Comparison of ENCODE assay signal across 5 cellular contexts in the genomic region with DNA sequence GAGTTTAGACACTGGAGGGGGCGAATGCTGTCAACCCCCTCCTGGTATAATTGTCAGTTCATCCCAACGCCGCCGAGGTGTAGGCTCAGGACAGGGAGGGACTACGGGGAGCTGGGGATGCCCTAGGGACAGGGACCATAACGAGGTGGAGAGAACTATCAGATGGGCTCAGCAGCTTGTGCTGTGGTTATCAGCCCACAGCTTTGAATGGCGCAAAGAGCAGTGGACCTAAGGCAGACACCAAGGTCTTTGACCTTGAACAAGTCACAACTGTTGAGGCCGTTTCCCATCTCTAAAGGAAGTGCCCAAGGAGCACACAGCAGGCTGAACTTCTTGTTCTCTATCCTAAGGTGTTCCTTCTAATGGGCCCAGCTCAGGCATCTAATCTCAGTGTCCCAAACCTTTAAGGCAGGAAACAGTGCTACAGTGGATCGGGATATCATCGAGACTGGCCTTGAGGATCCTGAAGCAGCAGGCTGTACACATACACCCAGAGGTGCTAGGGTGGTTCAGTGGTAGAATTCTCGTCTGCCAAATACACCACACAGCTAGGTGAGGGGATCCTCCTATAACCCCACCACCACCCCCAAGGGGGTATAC. TPM values are rescaled to one million over a fixed set of nuclear protein-coding genes. Genes with fewer than 3 reads are reported as not detected.
DNase-seq lines count a peak whose midpoint lies in the region; TF ChIP-seq lines count a peak whose summit lies in the region.

No MANE protein-coding gene starts in this region.

- peaks cover 12% of the 10 kb centered on the region for H3F3A ChIP-seq in Loucy (ENCODE audit: low read depth)

- H3K36me3 ChIP-seq in Loucy (ENCODE audit: insufficient read depth, low read length), result peaks cover 41% of the 10 kb centered on the region; the same call in 1 of the 2 replicates
- peaks cover 13 to 18% of the 10 kb centered on the region in 2 donors for H3K36me3 ChIP-seq in prostate gland

- WGBS in prostate gland, result 23% methylated on average over 11 of the region's 11 CpGs

- peaks cover 63% of the 10 kb centered on the region for H3K79me2 ChIP-seq in Loucy (ENCODE audit: insufficient read depth, low read length)

- peak overlapping the region; percentile 68 for H2AFZ ChIP-seq in Loucy (ENCODE audit: low read length)

- DNase-seq in dorsolateral prefrontal cortex (no peak), prostate gland (ENCODE audit: low spot score) (no peak), activated gamma-delta T cell (lab: John Stamatoyannopoulos, UW) (no peak)
- DNase-seq in stimulated activated CD4-positive, alpha-beta T cell treated with anti-CD3 and anti-CD28 coated beads, Interleukin-4, amount 100 ng/mL, for 4 hours, result no peak

- H3K4me3 ChIP-seq in Loucy (ENCODE audit: low read length, poor library complexity, severe bottlenecking) (peak overlapping the region; percentile 93), dorsolateral prefrontal cortex (peak overlapping the region; percentile 51 to 100 (median 88)), prostate gland (peak overlapping the region; percentile 56 to 63)

- peak overlapping the region; percentile 87 for H3K4me2 ChIP-seq in Loucy (ENCODE audit: low read depth, low read length, poor library complexity, severe bottlenecking)

- no peaks in the 10 kb centered on the region for H3K9me2 ChIP-seq in Loucy (replicated peaks; ENCODE audit: low read depth, low read length)

- H3K9ac ChIP-seq in Loucy (ENCODE audit: low read depth, low read length, poor library complexity, severe bottlenecking), result peak overlapping the region; percentile 78

- intact Hi-C loops in dorsolateral prefrontal cortex (cut with DNase I), result loop anchor here in 1 of 2 donors (5.0 to 10.0 kb wide), 2 partner anchors 115 to 262 kb away; a partner anchor contains a TSS
- intact Hi-C loops in prostate gland (cut with DNase I), result no loop called here

- no peak for TF ChIP-seq POLR2A in prostate gland (IDR thresholded peaks at IDR 0.05)

- H3K4me1 ChIP-seq in Loucy (ENCODE audit: insufficient read depth, low read length, poor library complexity, severe bottlenecking), result peaks cover 26% of the 10 kb centered on the region
- peaks cover 10% of the 10 kb centered on the region for H3K4me1 ChIP-seq in prostate gland (replicated peaks)

- TF ChIP-seq CTCF in Loucy (conservative IDR thresholded peaks at IDR 0.05; ENCODE audit: low read length), result no peak
- TF ChIP-seq CTCF in dorsolateral prefrontal cortex (IDR thresholded peaks at IDR 0.05 in 54 of 56, conservative IDR thresholded peaks at IDR 0.05 in 2 of 56; ENCODE audit: low read depth in 1 of 56, partially characterized antibody in 56 of 56), result no peak
- no peak for TF ChIP-seq CTCF in prostate gland (IDR thresholded peaks at IDR 0.05)

- no peaks in the 10 kb centered on the region for H3K9me3 ChIP-seq in Loucy (ENCODE audit: insufficient read depth, low read depth, low read length)
- H3K9me3 ChIP-seq in prostate gland, result no peaks in the 10 kb centered on the region

- H3K27ac ChIP-seq in dorsolateral prefrontal cortex, result peak overlapping the region; percentile 83 to 99 (median 97)
- H3K27ac ChIP-seq in prostate gland, result peak overlapping the region; percentile 91 to 92

- H3K27me3 ChIP-seq in Loucy (ENCODE audit: insufficient read depth, low read length, poor library complexity, severe bottlenecking) (no peaks in the 10 kb centered on the region), dorsolateral prefrontal cortex (no peaks in the 10 kb centered on the region), prostate gland (replicated peaks; ENCODE audit: insufficient read depth) (no peaks in the 10 kb centered on the region)

- peaks cover 23% of the 10 kb centered on the region for H4K20me1 ChIP-seq in Loucy (ENCODE audit: insufficient read depth, low read length, poor library complexity, severe bottlenecking)

RNA-seq across cellular contexts. Expression of a gene that starts 1.0 kb away (rescaled TPM):
- 10 to 100 TPM; 11.6 to 30.9 (median 19.4) TPM for total RNA-seq in dorsolateral prefrontal cortex
- total RNA-seq in prostate gland, result 10 to 100 TPM; 26.6 to 30.6 TPM

RNA-seq across cellular contexts. Expression of a gene that starts 9.3 kb away (rescaled TPM):
- total RNA-seq in dorsolateral prefrontal cortex, result 10 to 100 TPM; 39.4 to 85.0 (median 58.9) TPM
- total RNA-seq in prostate gland, result 100 to 1,000 TPM in 1 of 2 donors, 10 to 100 TPM in 1; 96.5 to 110 TPM

RNA-seq across cellular contexts. Expression of a gene that starts 18.6 kb away (rescaled TPM):
- 100 to 1,000 TPM; 260 to 479 (median 336) TPM for total RNA-seq in dorsolateral prefrontal cortex
- total RNA-seq in prostate gland, result 1,000 to 10,000 TPM; 1,254 to 2,389 TPM

RNA-seq across cellular contexts. Expression of a gene that starts 20.3 kb away (rescaled TPM):
- total RNA-seq in dorsolateral prefrontal cortex (10 to 100 TPM; 19.0 to 72.1 (median 37.3) TPM), prostate gland (10 to 100 TPM; 50.2 to 80.1 TPM)

RNA-seq across cellular contexts. Expression of a gene that starts 20.7 kb away (rescaled TPM):
- total RNA-seq in dorsolateral prefrontal cortex, result 10 to 100 TPM; 11.3 to 68.7 (median 24.9) TPM
- total RNA-seq in prostate gland, result 10 to 100 TPM in 1 of 2 donors, 1 to 10 TPM in 1; 8.0 to 12.7 TPM
